In the genomic region with DNA sequence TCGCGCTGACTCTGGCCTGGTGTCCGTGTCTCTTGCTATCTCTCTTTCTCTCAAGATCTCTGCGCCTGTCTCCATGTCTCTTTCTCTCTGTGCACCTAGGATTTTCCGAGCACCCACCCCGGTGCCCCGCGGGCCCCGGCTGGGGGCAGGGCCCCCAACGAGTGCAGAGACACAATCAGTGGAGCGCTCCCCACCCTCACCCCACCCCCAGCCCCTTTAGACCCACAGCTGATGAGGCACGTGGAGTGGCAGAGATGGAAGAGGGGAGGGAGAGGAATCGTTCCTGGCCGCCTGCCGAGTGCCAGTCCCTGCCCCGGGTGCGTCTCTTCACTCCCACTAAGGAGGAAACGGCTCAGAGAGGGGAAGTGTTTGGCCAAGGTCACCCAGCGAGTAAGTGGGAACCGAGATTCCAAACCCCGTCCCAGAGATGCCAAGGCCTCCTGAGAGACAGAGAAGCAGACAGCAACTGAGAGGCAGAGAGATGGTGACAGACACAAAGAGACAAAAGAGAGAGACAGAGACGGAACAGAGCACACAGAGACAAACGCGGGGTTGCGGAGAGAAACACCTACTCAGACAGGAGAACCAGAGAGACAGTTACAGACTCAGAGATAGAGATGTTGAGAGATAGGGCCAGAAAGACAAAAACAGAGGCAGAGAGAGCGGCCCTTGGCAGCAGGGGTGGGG, we compare ENCODE assay signal across 9 cellular contexts. TPM values are rescaled to one million over a fixed set of nuclear protein-coding genes. Genes with fewer than 3 reads are reported as not detected.
A peak's percentile ranks its signal among the peaks of the same experiment; 100 is the strongest.
DNase-seq lines count a peak whose midpoint lies in the region; ATAC-seq and TF ChIP-seq lines count a peak whose summit lies in the region.
"Had no signal": no experiment of that assay in that cellular context is flagged by ENCODE, and none has a peak within 500 bp of the region (broad histone marks: within the 10 kb centered on the region; RNA-seq: fewer than 3 reads in every experiment).

No MANE protein-coding gene starts in this region.

- peak overlapping the region; percentile 85 for H2BK20ac ChIP-seq in IMR-90 (ENCODE audit: low read depth, low read length)

- H4K91ac ChIP-seq in IMR-90 (ENCODE audit: insufficient read depth, low read depth, low read length): peak overlapping the region; percentile 100

- H4K5ac ChIP-seq in IMR-90 (ENCODE audit: low read depth, low read length): peak overlapping the region; percentile 98

- WGBS in IMR-90 (ENCODE audit: extremely low coverage in 2 of 2, insufficient read length in 1 of 2), 2 experiments: 0% methylated on average over 7 of the region's 26 CpGs; no CpG with 5 or more reads in 1 of the 2 experiments

- H4K8ac ChIP-seq in IMR-90 (ENCODE audit: low read depth in 2 of 2, low read length in 2 of 2): peak overlapping the region; percentile 97 to 98

- H2AK9ac ChIP-seq in IMR-90 (replicated peaks; ENCODE audit: low read depth, low read length, poor library complexity): peak overlapping the region; percentile 99

- H3K36me3 ChIP-seq in IMR-90 (ENCODE audit: control insufficient read depth, insufficient read depth, low read length) (peaks cover 22% of the 10 kb centered on the region), left lung (peaks cover 0 to 33% of the 10 kb centered on the region in 2 donors)

- no peaks in the 10 kb centered on the region for H3K27me3 Mint-ChIP-seq in T-helper 17 cell
- no peaks in the 10 kb centered on the region for H3K27me3 Mint-ChIP-seq in stimulated activated memory B cell treated with anti-CD40 and anti-IgM and Interleukin-4, amounts not matched to agents 10 μg/mL and 1 μg/mL and 100 μg/mL, for 72 hours

- peak overlapping the region; percentile 93; the same call in 2 of the 3 replicates for H2BK15ac ChIP-seq in IMR-90 (ENCODE audit: low read depth, low read length)

- H2AK5ac ChIP-seq in IMR-90 (ENCODE audit: low read depth, low read length): peak overlapping the region; percentile 92

- H3K4ac ChIP-seq in IMR-90 (ENCODE audit: low read depth, low read length): peak overlapping the region; percentile 100

- CTCF ChIA-PET in IMR-90 (lab: Yijun Ruan, JAX): no interaction called here

- H3K9me3 ChIP-seq in IMR-90 (ENCODE audit: control insufficient read depth, insufficient read depth, low read length) (no peaks in the 10 kb centered on the region), T-helper 17 cell (ENCODE audit: control insufficient read depth, low read length, poor library complexity, severe bottlenecking) (no peaks in the 10 kb centered on the region), left lung (no peaks in the 10 kb centered on the region)

- no peaks in the 10 kb centered on the region for H3K27me3 ChIP-seq in IMR-90 (ENCODE audit: control insufficient read depth, insufficient read depth, low read length)
- H3K27me3 ChIP-seq in left lung: no peaks in the 10 kb centered on the region

- intact Hi-C loops in IMR-90 (cut with micrococcal nuclease) (no loop called here), left lung (cut with DNase I) (no loop called here)

- peak overlapping the region; percentile 95 for H2BK120ac ChIP-seq in IMR-90 (ENCODE audit: low read depth, low read length)

- H2BK5ac ChIP-seq in IMR-90 (ENCODE audit: low read depth, low read length, poor library complexity, severe bottlenecking): peak overlapping the region; percentile 96

- H3K36me3 Mint-ChIP-seq in T-helper 17 cell (ENCODE audit: low read depth): peaks cover 6% of the 10 kb centered on the region
- peaks cover 31% of the 10 kb centered on the region for H3K36me3 Mint-ChIP-seq in stimulated activated memory B cell treated with anti-CD40 and anti-IgM and Interleukin-4, amounts not matched to agents 10 μg/mL and 1 μg/mL and 100 μg/mL, for 72 hours

- TF ChIP-seq POLR2A in IMR-90 (IDR thresholded peaks at IDR 0.05; ENCODE audit: low read depth, low read length): peak; percentile 70

- H3K79me1 ChIP-seq in IMR-90 (ENCODE audit: low read depth in 1 of 2, low read length in 2 of 2): peaks cover 15 to 47% of the 10 kb centered on the region in 2 experiments; a peak in 3 of 4 replicates

- H3K18ac ChIP-seq in IMR-90 (ENCODE audit: low read depth, low read length): peak overlapping the region; percentile 98

- POLR2A ChIA-PET in IMR-90 (lab: Charles Lee; ENCODE audit: unreplicated experiment): no interaction called here

- no peak for TF ChIP-seq RAD21 in IMR-90 (IDR thresholded peaks at IDR 0.05; ENCODE audit: low read length)

- H3K4me1 ChIP-seq in IMR-90 (ENCODE audit: control insufficient read depth, insufficient read depth, low read length) (peaks cover 31% of the 10 kb centered on the region), left lung (peaks cover 50 to 80% of the 10 kb centered on the region in 2 donors)

- TF ChIP-seq CTCF in IMR-90 (conservative IDR thresholded peaks at IDR 0.05; ENCODE audit: low read depth, low read length) (no peak), choroid plexus epithelial cell (conservative IDR thresholded peaks at IDR 0.05; ENCODE audit: low read depth, low read length) (no peak), left lung (IDR thresholded peaks at IDR 0.05) (no peak)

- peak overlapping the region; percentile 99 for H3K4me3 Mint-ChIP-seq in T-helper 17 cell
- peak overlapping the region; percentile 84 for H3K4me3 Mint-ChIP-seq in stimulated activated memory B cell treated with anti-CD40 and anti-IgM and Interleukin-4, amounts not matched to agents 10 μg/mL and 1 μg/mL and 100 μg/mL, for 72 hours

- H3K4me1 Mint-ChIP-seq in T-helper 17 cell: peaks cover 56% of the 10 kb centered on the region
- peaks cover 63% of the 10 kb centered on the region for H3K4me1 Mint-ChIP-seq in stimulated activated memory B cell treated with anti-CD40 and anti-IgM and Interleukin-4, amounts not matched to agents 10 μg/mL and 1 μg/mL and 100 μg/mL, for 72 hours

- H3K4me3 ChIP-seq in IMR-90 (ENCODE audit: insufficient read depth, low read depth, low read length) (peak overlapping the region; percentile 49), choroid plexus epithelial cell (ENCODE audit: low read depth, low read length) (peak overlapping the region; percentile 70), left lung (peak overlapping the region; percentile 60 to 83)

- dilution Hi-C loops in IMR-90 (cut with HindIII; ENCODE audit: low sequenced_read_pairs, unreplicated experiment): no loop called here

- DNase-seq in activated gamma-delta T cell treated with Interleukin-2 at 50 U/mL for 16 hours (peak; percentile 25), activated gamma-delta T cell (lab: John Stamatoyannopoulos, UW) (no peak), IMR-90 (peak; percentile 61), T-helper 17 cell (no peak), choroid plexus epithelial cell (ENCODE audit: low read depth) (peak; percentile 68), left lung (peak; percentile 86 to 90), NCI-H1105 treated with DMSO at 0.1 percent for 48 hours (lab: John Stamatoyannopoulos, UW) (no peak)

- peak overlapping the region; percentile 83 for H2AFZ ChIP-seq in IMR-90 (replicated peaks; ENCODE audit: low read length, poor library complexity)

- H3K27ac Mint-ChIP-seq in T-helper 17 cell: peak overlapping the region; percentile 98
- H3K27ac Mint-ChIP-seq in stimulated activated memory B cell treated with anti-CD40 and anti-IgM and Interleukin-4, amounts not matched to agents 10 μg/mL and 1 μg/mL and 100 μg/mL, for 72 hours: peak overlapping the region; percentile 84

- peak overlapping the region; percentile 97 for H3K4me2 ChIP-seq in IMR-90 (ENCODE audit: low read depth, low read length)

- H3K14ac ChIP-seq in IMR-90 (replicated peaks; ENCODE audit: low read depth, low read length): peak overlapping the region; percentile 98

- H3K27ac ChIP-seq in IMR-90 (ENCODE audit: insufficient read depth, low read length): peak overlapping the region; percentile 97
- H3K27ac ChIP-seq in left lung: peak overlapping the region; percentile 93 to 97

- peak overlapping the region; percentile 96 for H3K56ac ChIP-seq in IMR-90 (ENCODE audit: extremely low read depth, insufficient read depth, low read length)

- peak overlapping the region; percentile 99 for H3K23ac ChIP-seq in IMR-90 (ENCODE audit: low read depth, low read length)

- no TSS peak for BruUV-seq in IMR-90 (replicated peaks; lab: Mats Ljungman, UMichigan)

- H3K9me1 ChIP-seq in IMR-90 (ENCODE audit: insufficient read depth, low read length): peaks cover 16% of the 10 kb centered on the region

- H3K9me3 Mint-ChIP-seq in stimulated activated memory B cell treated with anti-CD40 and anti-IgM and Interleukin-4, amounts not matched to agents 10 μg/mL and 1 μg/mL and 100 μg/mL, for 72 hours: no peaks in the 10 kb centered on the region

- in situ Hi-C loops in IMR-90 (cut with MboI; ENCODE audit: low sequenced_read_pairs): no loop called here

- ATAC-seq in IMR-90 (ENCODE audit: low read depth) (peak; percentile 7), T-helper 17 cell (peak; percentile 8), left lung (peak; percentile 29)
- ATAC-seq in stimulated activated memory B cell treated with anti-CD40 and anti-IgM and Interleukin-4, amounts not matched to agents 10 μg/mL and 1 μg/mL and 100 μg/mL, for 72 hours: peak; percentile 17

- H4K20me1 ChIP-seq in IMR-90 (ENCODE audit: insufficient read depth, low read length): peaks cover 26% of the 10 kb centered on the region

- peak overlapping the region; percentile 95 for H3K9ac ChIP-seq in IMR-90 (ENCODE audit: low read depth, low read length)

TF ChIP-seq in IMR-90, 13 proteins besides CTCF, POLR2A, EP300 and RAD21 (continues in another document):
- TF ChIP-seq, protein P1, sequence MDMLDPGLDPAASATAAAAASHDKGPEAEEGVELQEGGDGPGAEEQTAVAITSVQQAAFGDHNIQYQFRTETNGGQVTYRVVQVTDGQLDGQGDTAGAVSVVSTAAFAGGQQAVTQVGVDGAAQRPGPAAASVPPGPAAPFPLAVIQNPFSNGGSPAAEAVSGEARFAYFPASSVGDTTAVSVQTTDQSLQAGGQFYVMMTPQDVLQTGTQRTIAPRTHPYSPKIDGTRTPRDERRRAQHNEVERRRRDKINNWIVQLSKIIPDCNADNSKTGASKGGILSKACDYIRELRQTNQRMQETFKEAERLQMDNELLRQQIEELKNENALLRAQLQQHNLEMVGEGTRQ (IDR thresholded peaks at IDR 0.05; ENCODE audit: low read depth, low read length): no peak
- TF ChIP-seq BHLHE40 (IDR thresholded peaks at IDR 0.05; ENCODE audit: low read depth, low read length): peak; percentile 36; the same call in 1 of the 2 replicates

RNA-seq across cellular contexts. Expression of gene BCL3, which starts 0.6 kb away (rescaled TPM):
- 1.6 and 1.9 TPM in 2 replicates for total RNA-seq in IMR-90 (2012; rRNA removed)
- 24.1 and 26.0 TPM in 2 replicates for polyA plus RNA-seq in IMR-90 (2012; rRNA removed)
- polyA plus RNA-seq in IMR-90 (2012; cell fraction: cytosol; rRNA removed): 26.7 and 52.5 TPM in 2 replicates
- polyA plus RNA-seq in IMR-90 (2012; cell fraction: nucleus; rRNA removed; ENCODE audit: low replicate concordance): 76.1 and 110 TPM in 2 replicates
- 100 to 1,000 TPM; 149 to 168 TPM for total RNA-seq in T-helper 17 cell
- 10 to 100 TPM; 48.2 to 79.9 TPM for total RNA-seq in left lung

RNA-seq across cellular contexts. Expression of gene CBLC, which starts 29.8 kb away (rescaled TPM):
- total RNA-seq in IMR-90 (2012; rRNA removed): not detected in 2 replicates
- polyA plus RNA-seq in IMR-90 (2012; rRNA removed): not detected in 2 replicates
- 0.02 TPM in 1 of 2 replicates, not detected in the other for polyA plus RNA-seq in IMR-90 (2012; cell fraction: cytosol; rRNA removed)
- polyA plus RNA-seq in IMR-90 (2012; cell fraction: nucleus; rRNA removed; ENCODE audit: low replicate concordance): 0.12 TPM in 1 of 2 replicates, not detected in the other
- not detected for total RNA-seq in T-helper 17 cell
- 1 to 10 TPM; 5.2 to 6.1 TPM for total RNA-seq in left lung

RNA-seq across cellular contexts. Expression of gene CEACAM16, which starts 48.9 kb away (rescaled TPM):
- total RNA-seq in IMR-90 (2012; rRNA removed) (not detected in 2 replicates), T-helper 17 cell (not detected), left lung (under 1 TPM in 1 of 2 donors, not detected in 1; 0.20 TPM)
- not detected in 2 replicates for polyA plus RNA-seq in IMR-90 (2012; rRNA removed)
- not detected in 2 replicates for polyA plus RNA-seq in IMR-90 (2012; cell fraction: cytosol; rRNA removed)
- not detected in 2 replicates for polyA plus RNA-seq in IMR-90 (2012; cell fraction: nucleus; rRNA removed; ENCODE audit: low replicate concordance)
- total RNA-seq: pulmonary artery endothelial cell had no signal

Comparison
In these comparisons a context has a peak if more than half of its experiments do, and no peak if none do; other contexts are left out.
1. DNase-seq: peak in activated gamma-delta T cell treated with Interleukin-2 at 50 U/mL for 16 hours (single experiment), IMR-90 (single experiment), choroid plexus epithelial cell (single experiment) and left lung (2 of 2); none in activated gamma-delta T cell (single experiment), T-helper 17 cell (0 of 3) and NCI-H1105 treated with DMSO at 0.1 percent for 48 hours (single experiment).
2. RNA of gene BCL3, which starts 0.6 kb away (total RNA-seq): 149 to 168 TPM in T-helper 17 cell and 48.2 to 79.9 TPM in left lung; 1.6 to 1.9 TPM in IMR-90; every median in the first group is over 10 times any median in the second.
3. Peak in every context shown above with its lines, with median percentiles within 50 percentile points of each other: ATAC-seq and H3K4me3 ChIP-seq.